Comparison of ENCODE assay signal across 1 cellular context in genomic region chr9:137254624-137255447, GRCh38.
TF ChIP-seq lines count a peak whose summit lies in the region.

Gene NELFB, plus strand, starts transcription at chr9:137255327.

TF ChIP-seq in K562, 482 proteins besides CTCF, POLR2A, EP300 and RAD21 (continued from another document and continues in another):
- peak; percentile 58; the same call in 1 of the 2 replicates for TF ChIP-seq JUN (IDR thresholded peaks at IDR 0.05; ENCODE audit: borderline replicate concordance, low read depth, low read length)
- TF ChIP-seq JUN (CRISPR knock-in tag; IDR thresholded peaks at IDR 0.05; ENCODE audit: borderline replicate concordance) = no peak
- no peak for TF ChIP-seq ZNF165 (CRISPR knock-in tag; IDR thresholded peaks at IDR 0.05; ENCODE audit: borderline replicate concordance)
- TF ChIP-seq ZBTB8A (IDR thresholded peaks at IDR 0.05; ENCODE audit: partially characterized antibody) = no peak
- TF ChIP-seq TFAP4 (CRISPR knock-in tag; IDR thresholded peaks at IDR 0.05; ENCODE audit: borderline replicate concordance) = 0 out of 2 replicates have a peak, but pooled peaks have one; percentile 29
- TF ChIP-seq MCM3 (IDR thresholded peaks at IDR 0.05) = no peak
- TF ChIP-seq RBM14 (IDR thresholded peaks at IDR 0.05; ENCODE audit: borderline replicate concordance, insufficient read depth, low read depth, low read length) = no peak
- no peak for TF ChIP-seq ZNF449 (CRISPR knock-in tag; IDR thresholded peaks at IDR 0.05)
- no peak for TF ChIP-seq BDP1 (IDR thresholded peaks at IDR 0.05; ENCODE audit: insufficient read depth, insufficient read length)
- no peak for TF ChIP-seq ZKSCAN3 (CRISPR knock-in tag; IDR thresholded peaks at IDR 0.05)
- no peak for TF ChIP-seq MXI1 (IDR thresholded peaks at IDR 0.05; ENCODE audit: low read depth, low read length)
- no peak for TF ChIP-seq HMG20B (CRISPR knock-in tag; IDR thresholded peaks at IDR 0.05)
- TF ChIP-seq MLX (CRISPR knock-in tag; conservative IDR thresholded peaks at IDR 0.05) = no peak
- no peak for TF ChIP-seq RBM15 (IDR thresholded peaks at IDR 0.05; ENCODE audit: insufficient read depth, low read length)
- TF ChIP-seq XRCC3 (IDR thresholded peaks at IDR 0.05) = no peak
- TF ChIP-seq ZBTB40 (IDR thresholded peaks at IDR 0.05) = peak; percentile 87
- TF ChIP-seq ZBTB40 (CRISPR knock-in tag; IDR thresholded peaks at IDR 0.05) = no peak
- TF ChIP-seq SMARCA5 (IDR thresholded peaks at IDR 0.05) = no peak
- TF ChIP-seq NCOA1 (IDR thresholded peaks at IDR 0.05; ENCODE audit: low read depth) = no peak
- TF ChIP-seq RFX1 (IDR thresholded peaks at IDR 0.05) = no peak
- no peak for TF ChIP-seq KDM4B (IDR thresholded peaks at IDR 0.05; ENCODE audit: borderline replicate concordance in 2 of 2, low read depth in 1 of 2)
- TF ChIP-seq MTA1 (IDR thresholded peaks at IDR 0.05; ENCODE audit: borderline replicate concordance) = no peak
- TF ChIP-seq REST (CRISPR knock-in tag; IDR thresholded peaks at IDR 0.05; ENCODE audit: low read depth) = no peak
- TF ChIP-seq DDX20 (tag; IDR thresholded peaks at IDR 0.05; ENCODE audit: low read depth) = no peak
- no peak for TF ChIP-seq NFRKB (IDR thresholded peaks at IDR 0.05; ENCODE audit: low read depth)
- no peak for TF ChIP-seq ZNF77 (CRISPR knock-in tag; IDR thresholded peaks at IDR 0.05)
- TF ChIP-seq ZNF444 (CRISPR knock-in tag; IDR thresholded peaks at IDR 0.05) = no peak
- TF ChIP-seq TBL1XR1 (IDR thresholded peaks at IDR 0.05; ENCODE audit: low read length in 2 of 2) = no peak
- TF ChIP-seq TBP (optimal IDR thresholded peaks at IDR 0.05; ENCODE audit: low read depth, low read length) = peak; percentile 80
- TF ChIP-seq ZNF717 (CRISPR knock-in tag; IDR thresholded peaks at IDR 0.05) = no peak
- no peak for TF ChIP-seq ZNF354B (CRISPR knock-in tag; IDR thresholded peaks at IDR 0.05)
- no peak for TF ChIP-seq WHSC1 (IDR thresholded peaks at IDR 0.05; ENCODE audit: low read length)
- no peak for TF ChIP-seq RNF2 (IDR thresholded peaks at IDR 0.05)
- TF ChIP-seq MEF2D (tag; conservative IDR thresholded peaks at IDR 0.05; ENCODE audit: low read depth) = no peak
- no peak for TF ChIP-seq ZFP30 (CRISPR knock-in tag; IDR thresholded peaks at IDR 0.05; ENCODE audit: borderline replicate concordance)
- TF ChIP-seq SREBF1 (IDR thresholded peaks at IDR 0.05; ENCODE audit: borderline replicate concordance, low read depth, low read length) = no peak
- TF ChIP-seq KDM5B (IDR thresholded peaks at IDR 0.05; ENCODE audit: insufficient replicate concordance, low read depth, low read length) = peak; percentile 93
- TF ChIP-seq TAL1 (IDR thresholded peaks at IDR 0.05) = no peak
- TF ChIP-seq KDM1A (IDR thresholded peaks at IDR 0.05) = no peak
- no peak for TF ChIP-seq TFAM (CRISPR knock-in tag; conservative IDR thresholded peaks at IDR 0.05)
- no peak for TF ChIP-seq ASH1L (IDR thresholded peaks at IDR 0.05; ENCODE audit: borderline replicate concordance, low read depth, partially characterized antibody)
- no peak for TF ChIP-seq ZNF551 (CRISPR knock-in tag; IDR thresholded peaks at IDR 0.05)
- no peak for TF ChIP-seq DEAF1 (CRISPR knock-in tag; IDR thresholded peaks at IDR 0.05)
- no peak for TF ChIP-seq CEBPB (tag; IDR thresholded peaks at IDR 0.05)
- peak; percentile 72 for TF ChIP-seq SP1 (CRISPR knock-in tag; IDR thresholded peaks at IDR 0.05)
- TF ChIP-seq HMG20A (CRISPR knock-in tag; conservative IDR thresholded peaks at IDR 0.05) = no peak
- TF ChIP-seq ZNF134 (CRISPR knock-in tag; conservative IDR thresholded peaks at IDR 0.05) = no peak
- peak; percentile 67 for TF ChIP-seq CREM (IDR thresholded peaks at IDR 0.05; ENCODE audit: low read depth)
- TF ChIP-seq ZBTB49 (CRISPR knock-in tag; IDR thresholded peaks at IDR 0.05; ENCODE audit: borderline replicate concordance) = no peak
- TF ChIP-seq SIN3B (IDR thresholded peaks at IDR 0.05; ENCODE audit: low read depth) = peak; percentile 94
